In genomic region chr12:78406213-78406612, GRCh38 we compare ENCODE assay signal across 13 cellular contexts.
A peak's percentile ranks its signal among the peaks of the same experiment; 100 is the strongest.
DNase-seq lines count a peak whose midpoint lies in the region; FAIRE-seq and TF ChIP-seq lines count a peak whose summit lies in the region.
"Had no signal": no experiment of that assay in that cellular context is flagged by ENCODE, and none has a peak within 500 bp of the region (broad histone marks: within the 10 kb centered on the region; RNA-seq: fewer than 3 reads in every experiment).

No MANE protein-coding gene starts in this region.

- peaks cover 8% of the 10 kb centered on the region for H3K36me3 ChIP-seq in OCI-LY3 (replicated peaks; ENCODE audit: low read depth, low read length)
- no peaks in the 10 kb centered on the region for H3K36me3 ChIP-seq in esophagus muscularis mucosa

- peak overlapping the region; percentile 10; the same call in 1 of the 2 replicates for H3K9ac ChIP-seq in OCI-LY3 (ENCODE audit: low read length)

- H4K20me1 ChIP-seq in OCI-LY3 (ENCODE audit: insufficient read depth, low read length), result no peaks in the 10 kb centered on the region

- peaks cover 28% of the 10 kb centered on the region for H3K4me1 Mint-ChIP-seq in HFFc6 (ENCODE audit: low read depth)
- H3K4me1 Mint-ChIP-seq in chondrocyte (ENCODE audit: low read depth), result peaks cover 21% of the 10 kb centered on the region
- H3K4me1 Mint-ChIP-seq: CD4-positive, CD25-positive, alpha-beta regulatory T cell had no signal

- intact Hi-C loops in esophagus muscularis mucosa (cut with DNase I), result no loop called here

- H3K4me3 Mint-ChIP-seq in HFFc6 (peak overlapping the region; percentile 77; the same call in 1 of the 2 replicates), chondrocyte (ENCODE audit: unreplicated experiment) (no peak overlapping the region)
- H3K4me3 Mint-ChIP-seq: CD4-positive, CD25-positive, alpha-beta regulatory T cell had no signal

- no peaks in the 10 kb centered on the region for H3K27me3 Mint-ChIP-seq in HFFc6 (ENCODE audit: insufficient read depth)
- no peaks in the 10 kb centered on the region for H3K27me3 Mint-ChIP-seq in chondrocyte (ENCODE audit: low read depth)
- H3K27me3 Mint-ChIP-seq: CD4-positive, CD25-positive, alpha-beta regulatory T cell had no signal

- H3K9me3 ChIP-seq in OCI-LY3 (ENCODE audit: insufficient read depth, low read length) (peaks cover 4% of the 10 kb centered on the region; the same call in 1 of the 2 replicates), esophagus muscularis mucosa (no peaks in the 10 kb centered on the region)

- no peak for TF ChIP-seq EP300 in esophagus muscularis mucosa (IDR thresholded peaks at IDR 0.05)

- H3K36me3 Mint-ChIP-seq in HFFc6 (ENCODE audit: low read depth), result no peaks in the 10 kb centered on the region
- no peaks in the 10 kb centered on the region for H3K36me3 Mint-ChIP-seq in chondrocyte (ENCODE audit: low read depth)
- H3K36me3 Mint-ChIP-seq: CD4-positive, CD25-positive, alpha-beta regulatory T cell had no signal

- no peak for DNase-seq in D721Med (ENCODE audit: insufficient read length, low spot score)
- no peak for DNase-seq in HFFc6
- DNase-seq in cerebellar cortex (ENCODE audit: low spot score), result peak; percentile 16
- DNase-seq in esophagus muscularis mucosa (ENCODE audit: extremely low spot score), result no peak
- no peak for DNase-seq in chondrocyte (ENCODE audit: low spot score)
- no peak for DNase-seq in SW480 (ENCODE audit: low spot score)
- no peak for DNase-seq in activated CD4-positive, alpha-beta T cell treated with anti-CD3 and anti-CD28 coated beads, Interleukin-2, amount 50 U/mL, for 4 hours
- DNase-seq: ACHN; CD4-positive, CD25-positive, alpha-beta regulatory T cell; DND-41; GDM1; NCI-H226 had no signal

- peak overlapping the region; percentile 33; the same call in 1 of the 2 replicates for H3K4me3 ChIP-seq in OCI-LY3 (ENCODE audit: low read length)
- no peak overlapping the region for H3K4me3 ChIP-seq in esophagus muscularis mucosa

- peak overlapping the region; percentile 53 for H3K4me2 ChIP-seq in OCI-LY3 (ENCODE audit: low read length)

- H2AFZ ChIP-seq in OCI-LY3 (ENCODE audit: low read depth, low read length), result peak overlapping the region; percentile 88; the same call in 1 of the 2 replicates

- peaks cover 15% of the 10 kb centered on the region for H3K4me1 ChIP-seq in OCI-LY3 (ENCODE audit: low read length)
- no peaks in the 10 kb centered on the region for H3K4me1 ChIP-seq in esophagus muscularis mucosa

- no peaks in the 10 kb centered on the region for H3K79me2 ChIP-seq in OCI-LY3 (ENCODE audit: low read length)

- FAIRE-seq in D721Med (lab: Jason Lieb, UNC), result peak; percentile 88

- H3K9me3 Mint-ChIP-seq in HFFc6 (no peaks in the 10 kb centered on the region), chondrocyte (ENCODE audit: low read depth) (no peaks in the 10 kb centered on the region)

- peak overlapping the region; percentile 55 for H3K27ac ChIP-seq in OCI-LY3 (ENCODE audit: low read length)
- H3K27ac ChIP-seq in esophagus muscularis mucosa (replicated peaks in 1 of 4), result no peak overlapping the region

- no peak for TF ChIP-seq CTCF in D721Med (IDR thresholded peaks at IDR 0.05; ENCODE audit: insufficient read depth, missing control alignments)
- no peak for TF ChIP-seq CTCF in HFFc6 (IDR thresholded peaks at IDR 0.05)
- no peak for TF ChIP-seq CTCF in OCI-LY3 (IDR thresholded peaks at IDR 0.05; ENCODE audit: low read depth, low read length)
- TF ChIP-seq CTCF in esophagus muscularis mucosa (IDR thresholded peaks at IDR 0.05), result no peak
- no peak for TF ChIP-seq CTCF in chondrocyte (IDR thresholded peaks at IDR 0.05)

- H3K27me3 ChIP-seq in OCI-LY3 (ENCODE audit: low read depth, low read length) (no peaks in the 10 kb centered on the region), esophagus muscularis mucosa (no peaks in the 10 kb centered on the region)

- WGBS in esophagus muscularis mucosa, result 68% methylated on average over 2 of the region's 2 CpGs

- TF ChIP-seq POLR2A in esophagus muscularis mucosa (IDR thresholded peaks at IDR 0.05; ENCODE audit: low read depth), result no peak

- H3K27ac Mint-ChIP-seq in HFFc6 (no peak overlapping the region), chondrocyte (ENCODE audit: unreplicated experiment) (no peak overlapping the region)
- H3K27ac Mint-ChIP-seq: CD4-positive, CD25-positive, alpha-beta regulatory T cell had no signal
